ENCODE assay signal across 15 cellular contexts in the genomic region with DNA sequence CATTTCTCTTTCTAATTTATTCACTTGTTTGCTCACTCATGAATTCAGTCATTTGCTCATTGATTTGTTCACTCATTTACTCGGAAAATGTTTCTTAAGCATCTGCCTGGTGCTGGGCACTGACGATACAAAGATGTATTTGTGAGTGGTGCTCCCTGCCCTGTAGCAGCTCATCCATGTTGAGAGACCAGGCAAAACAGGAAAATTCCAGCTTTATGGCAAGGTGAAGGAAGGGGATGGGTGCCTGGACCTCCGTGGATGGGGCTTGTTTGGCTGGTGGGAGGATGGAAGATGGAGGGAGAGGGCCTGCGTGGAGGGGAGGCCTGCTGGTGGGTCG. TPM values are rescaled to one million over a fixed set of nuclear protein-coding genes. Genes with fewer than 3 reads are reported as not detected.
DNase-seq lines count a peak whose midpoint lies in the region; ATAC-seq and TF ChIP-seq lines count a peak whose summit lies in the region.
"Had no signal": no experiment of that assay in that cellular context is flagged by ENCODE, and none has a peak within 500 bp of the region (broad histone marks: within the 10 kb centered on the region; RNA-seq: fewer than 3 reads in every experiment).

No MANE protein-coding gene starts in this region.

- H3K9ac ChIP-seq in HUES48 (ENCODE audit: low read depth, low read length) (no peak overlapping the region), duodenal mucosa (ENCODE audit: low read depth in 1 of 2, low read length in 2 of 2) (peak overlapping the region; percentile 3 to 30)

- no peak overlapping the region for H3K4me3 ChIP-seq in HUES48 (ENCODE audit: low read depth, low read length)
- peak overlapping the region in 1 of 2 donors; percentile 52 for H3K4me3 ChIP-seq in duodenal mucosa (ENCODE audit: low read depth in 1 of 2, low read length in 2 of 2)
- H3K4me3 ChIP-seq: pancreas had no signal

- peak overlapping the region; percentile 27; the same call in 1 of the 2 replicates for H3K27ac ChIP-seq in 22Rv1
- peak overlapping the region; percentile 2 for H3K27ac ChIP-seq in HUES48 (ENCODE audit: low read depth, low read length)
- H3K27ac ChIP-seq in duodenal mucosa (ENCODE audit: low read depth, low read length), result peak overlapping the region; percentile 50

- H3K27me3 ChIP-seq in HUES48 (ENCODE audit: control insufficient read depth, insufficient read depth, low read length) (no peaks in the 10 kb centered on the region), duodenal mucosa (ENCODE audit: control insufficient read depth in 1 of 2, insufficient read depth in 2 of 2, low read length in 2 of 2) (no peaks in the 10 kb centered on the region)
- H3K27me3 ChIP-seq: pancreas had no signal

- peaks cover 47 to 66% of the 10 kb centered on the region in 2 donors for H3K4me1 Mint-ChIP-seq in natural killer cell treated with Interleukin-12 subunit alpha and Interleukin-12 subunit beta and Interleukin-15 and Interleukin-18, amount 100 ng/mL, for 72 hours (ENCODE audit: low read depth in 2 of 2)

- no peaks in the 10 kb centered on the region for H3K9me3 ChIP-seq in HUES48 (ENCODE audit: control insufficient read depth, insufficient read depth, low read length)
- H3K9me3 ChIP-seq in duodenal mucosa (ENCODE audit: control insufficient read depth in 1 of 2, low read length in 2 of 2), result no peaks in the 10 kb centered on the region
- H3K9me3 ChIP-seq: pancreas had no signal

- H3K9me3 Mint-ChIP-seq in natural killer cell treated with Interleukin-12 subunit alpha and Interleukin-12 subunit beta and Interleukin-15 and Interleukin-18, amount 100 ng/mL, for 72 hours, result no peaks in the 10 kb centered on the region

- DNase-seq in natural killer cell treated with Interleukin-12 subunit alpha and Interleukin-12 subunit beta and Interleukin-15 and Interleukin-18, amount 100 ng/mL, for 72 hours (ENCODE audit: low spot score), result no peak
- DNase-seq in superior temporal gyrus (ENCODE audit: extremely low spot score), result no peak
- no peak for DNase-seq in NCI-H2081 treated with DMSO at 0.1 percent for 48 hours (lab: John Stamatoyannopoulos, UW)
- DNase-seq: activated CD4-positive, CD25-positive, alpha-beta regulatory T cell treated with anti-CD3 and anti-CD28 coated beads, Interleukin-2, amount 50 U/mL, for 72 hours; AML-193; cerebellar nuclear complex; DMS53; NCI-H1092; RPMI8226 had no signal

- H3K27ac Mint-ChIP-seq in natural killer cell treated with Interleukin-12 subunit alpha and Interleukin-12 subunit beta and Interleukin-15 and Interleukin-18, amount 100 ng/mL, for 72 hours, result peak overlapping the region; percentile 15 to 62

- H3K36me3 ChIP-seq in HUES48 (ENCODE audit: control insufficient read depth, insufficient read depth, low read length), result 0 out of 2 replicates have a peak, but pooled peaks cover 2% of the 10 kb centered on the region
- H3K36me3 ChIP-seq in duodenal mucosa (ENCODE audit: control insufficient read depth in 1 of 2, insufficient read depth in 2 of 2, low read length in 2 of 2), result peaks cover 4 to 6% of the 10 kb centered on the region in 2 donors
- H3K36me3 ChIP-seq: pancreas had no signal

- TF ChIP-seq CTCF in 22Rv1 (IDR thresholded peaks at IDR 0.05), result no peak

- no peak overlapping the region for H3K4me3 Mint-ChIP-seq in natural killer cell treated with Interleukin-12 subunit alpha and Interleukin-12 subunit beta and Interleukin-15 and Interleukin-18, amount 100 ng/mL, for 72 hours

- H3K36me3 Mint-ChIP-seq in natural killer cell treated with Interleukin-12 subunit alpha and Interleukin-12 subunit beta and Interleukin-15 and Interleukin-18, amount 100 ng/mL, for 72 hours, result peaks cover 16% of the 10 kb centered on the region

- no peaks in the 10 kb centered on the region for H3K4me1 ChIP-seq in HUES48 (ENCODE audit: control insufficient read depth, insufficient read depth, low read length)
- H3K4me1 ChIP-seq in duodenal mucosa (ENCODE audit: control insufficient read depth in 1 of 2, insufficient read depth in 2 of 2, low read length in 2 of 2), result peaks cover 19 to 22% of the 10 kb centered on the region in 2 donors

- ATAC-seq in natural killer cell treated with Interleukin-12 subunit alpha and Interleukin-12 subunit beta and Interleukin-15 and Interleukin-18, amount 100 ng/mL, for 72 hours, result no peak
- ATAC-seq in HG02763 (IDR thresholded peaks at IDR 0.05; ENCODE audit: unreplicated experiment) (no peak), GM18907 (IDR thresholded peaks at IDR 0.05; ENCODE audit: unreplicated experiment) (no peak)

- H3K27me3 Mint-ChIP-seq in natural killer cell treated with Interleukin-12 subunit alpha and Interleukin-12 subunit beta and Interleukin-15 and Interleukin-18, amount 100 ng/mL, for 72 hours, result no peaks in the 10 kb centered on the region

RNA-seq across cellular contexts. Expression of a gene that starts 53.1 kb away (rescaled TPM):
- total RNA-seq in natural killer cell treated with Interleukin-12 subunit alpha and Interleukin-12 subunit beta and Interleukin-15 and Interleukin-18, amount 100 ng/mL, for 72 hours, result 10 to 100 TPM; 31.9 to 43.4 TPM
